In genomic region chr10:49000437-49001398, GRCh38 we compare ENCODE assay signal across 16 cellular contexts.
DNase-seq lines count a peak whose midpoint lies in the region; ATAC-seq, FAIRE-seq and TF ChIP-seq lines count a peak whose summit lies in the region.
"Had no signal": no experiment of that assay in that cellular context is flagged by ENCODE, and none has a peak within 500 bp of the region (broad histone marks: within the 10 kb centered on the region; RNA-seq: fewer than 3 reads in every experiment).

No MANE protein-coding gene starts in this region.

- no peak for TF ChIP-seq POLR2A in HCT116 (IDR thresholded peaks at IDR 0.05; ENCODE audit: borderline replicate concordance, extremely low read depth, insufficient read depth, insufficient read length)
- TF ChIP-seq POLR2A in esophagus muscularis mucosa (IDR thresholded peaks at IDR 0.05; ENCODE audit: low read depth): no peak

- H3K9me3 ChIP-seq in HCT116 (ENCODE audit: control insufficient read depth in 1 of 2, insufficient read depth in 1 of 2, low read depth in 1 of 2, low read length in 2 of 2): no peaks in the 10 kb centered on the region
- H3K9me3 ChIP-seq in endodermal cell (ENCODE audit: control insufficient read depth, low read length): no peaks in the 10 kb centered on the region
- no peaks in the 10 kb centered on the region for H3K9me3 ChIP-seq in thoracic aorta
- H3K9me3 ChIP-seq in esophagus muscularis mucosa: no peaks in the 10 kb centered on the region
- no peaks in the 10 kb centered on the region for H3K9me3 ChIP-seq in small intestine (ENCODE audit: control insufficient read depth, low read depth)

- H3K36me3 Mint-ChIP-seq in endodermal cell (ENCODE audit: low read depth) (no peaks in the 10 kb centered on the region), nephron (ENCODE audit: low read depth) (no peaks in the 10 kb centered on the region)

- H3K27ac ChIP-seq in HCT116 (ENCODE audit: low read depth, low read length) (no peak overlapping the region), endodermal cell (ENCODE audit: low read depth, low read length) (no peak overlapping the region), thoracic aorta (peak overlapping the region; percentile 1 to 10), esophagus muscularis mucosa (replicated peaks in 1 of 4) (no peak overlapping the region), small intestine (ENCODE audit: low read depth in 1 of 2, low read length in 1 of 2) (no peak overlapping the region)
- H3K27ac ChIP-seq: C4-2B had no signal

- no TSS peak for BruUV-seq in HCT116 (replicated peaks; lab: Mats Ljungman, UMichigan)

- no peaks in the 10 kb centered on the region for H3K79me2 ChIP-seq in HCT116 (ENCODE audit: insufficient read depth, low read length)

- H3K4me3 Mint-ChIP-seq in endodermal cell: no peak overlapping the region
- peak overlapping the region in 1 of 3 experiments; percentile 8 for H3K4me3 Mint-ChIP-seq in nephron

- ATAC-seq in HCT116: peak; percentile 27; the same call in 1 of the 2 replicates
- ATAC-seq in thoracic aorta (ENCODE audit: insufficient number of reproducible peaks, low FRiP score, low read depth): peak; percentile 20
- ATAC-seq in HG03469 (IDR thresholded peaks at IDR 0.05; ENCODE audit: unreplicated experiment): no peak

- H3K27me3 Mint-ChIP-seq in endodermal cell (ENCODE audit: insufficient read depth): no peaks in the 10 kb centered on the region
- H3K27me3 Mint-ChIP-seq in nephron (ENCODE audit: low read depth): peaks cover 7% of the 10 kb centered on the region

- POLR2A ChIA-PET in HCT116 (lab: Charles Lee): no interaction called here

- CTCF ChIA-PET in HCT116 (lab: Charles Lee): no interaction called here

- no peak overlapping the region for H3K4me2 ChIP-seq in HCT116 (ENCODE audit: low read length)

- peaks cover 2 to 9% of the 10 kb centered on the region in 2 experiments; a peak in 2 of 4 replicates for H3K4me1 ChIP-seq in HCT116 (ENCODE audit: control insufficient read depth in 1 of 2, insufficient read depth in 2 of 2, low read length in 2 of 2)
- H3K4me1 ChIP-seq in endodermal cell (ENCODE audit: control insufficient read depth, insufficient read depth, low read length): no peaks in the 10 kb centered on the region
- H3K4me1 ChIP-seq in thoracic aorta (ENCODE audit: control insufficient read depth in 1 of 2, low read depth in 2 of 2): peaks cover 0 to 35% of the 10 kb centered on the region in 2 donors
- H3K4me1 ChIP-seq in esophagus muscularis mucosa: peaks cover 0 to 8% (median 4%) of the 10 kb centered on the region in 4 donors
- peaks cover 3 to 5% of the 10 kb centered on the region in 2 donors for H3K4me1 ChIP-seq in small intestine (ENCODE audit: control insufficient read depth in 2 of 2, insufficient read depth in 1 of 2, low read depth in 1 of 2, low read length in 1 of 2)

- no peak for DNase-seq in HCT116 (ENCODE audit: low read depth, low spot score)
- peak; percentile 13 for DNase-seq in endodermal cell
- DNase-seq in thoracic aorta (ENCODE audit: low spot score): no peak
- no peak for DNase-seq in esophagus muscularis mucosa (ENCODE audit: extremely low spot score)
- DNase-seq in small intestine: no peak
- DNase-seq: Kasumi-1, MM.1S, NCI-H1105 treated with DMSO at 0.1 percent for 48 hours, NCI-H1694 treated with DMSO at 0.1 percent for 48 hours, NCI-H2107, NCI-H2227 treated with DMSO at 0.1 percent for 48 hours, NCI-H524 had no signal

- FAIRE-seq in small intestine (lab: Jason Lieb, UNC): no peak
- FAIRE-seq: GM12892 had no signal

- no peaks in the 10 kb centered on the region for H3K9me2 ChIP-seq in HCT116 (ENCODE audit: insufficient read depth)

- H3K9ac ChIP-seq in HCT116 (ENCODE audit: low read length): no peak overlapping the region
- H3K9ac ChIP-seq in endodermal cell (ENCODE audit: extremely low read depth, low read length, poor library complexity, severe bottlenecking): no peak overlapping the region

- no peak for TF ChIP-seq EP300 in esophagus muscularis mucosa (IDR thresholded peaks at IDR 0.05)

- TF ChIP-seq RAD21 in HCT116 (IDR thresholded peaks at IDR 0.05; ENCODE audit: low read depth): no peak

- TF ChIP-seq CTCF in HCT116 (IDR thresholded peaks at IDR 0.05 in 2 of 3, conservative IDR thresholded peaks at IDR 0.05 in 1 of 3; ENCODE audit: borderline replicate concordance in 1 of 3, insufficient read depth in 1 of 3, low read depth in 2 of 3, low read length in 2 of 3): no peak
- no peak for TF ChIP-seq CTCF in endodermal cell (conservative IDR thresholded peaks at IDR 0.05)
- no peak for TF ChIP-seq CTCF in nephron (IDR thresholded peaks at IDR 0.05; ENCODE audit: unreplicated experiment in 3 of 3)
- no peak for TF ChIP-seq CTCF in thoracic aorta (IDR thresholded peaks at IDR 0.05)
- no peak for TF ChIP-seq CTCF in esophagus muscularis mucosa (IDR thresholded peaks at IDR 0.05)

- H3K9me3 Mint-ChIP-seq in endodermal cell (no peaks in the 10 kb centered on the region), nephron (no peaks in the 10 kb centered on the region)

- H3K4me1 Mint-ChIP-seq in endodermal cell: peaks cover 6% of the 10 kb centered on the region
- H3K4me1 Mint-ChIP-seq in nephron: peaks cover 10% of the 10 kb centered on the region

- intact Hi-C loops in HCT116 (cut with micrococcal nuclease): no loop called here
- intact Hi-C loops in esophagus muscularis mucosa (cut with DNase I): no loop called here

- 90 to 94% methylated on average over 8 to 13 of the region's 13 CpGs for WGBS in endodermal cell (ENCODE audit: insufficient coverage in 1 of 2, insufficient read length in 1 of 2), 2 experiments
- 88% methylated on average over 13 of the region's 13 CpGs for WGBS in esophagus muscularis mucosa
- WGBS in small intestine, 3 donors: 73 to 83% (median 78%) methylated on average over 13 of the region's 13 CpGs

- H3K4me3 ChIP-seq in HCT116 (replicated peaks in 1 of 2; ENCODE audit: low read depth in 1 of 2, low read length in 2 of 2) (no peak overlapping the region), endodermal cell (ENCODE audit: low read length) (no peak overlapping the region), thoracic aorta (no peak overlapping the region), esophagus muscularis mucosa (no peak overlapping the region), small intestine (ENCODE audit: low read depth in 1 of 2, low read length in 2 of 2) (no peak overlapping the region)

- no peaks in the 10 kb centered on the region for H4K20me1 ChIP-seq in HCT116 (ENCODE audit: insufficient read depth)

- H3K36me3 ChIP-seq in HCT116 (ENCODE audit: control insufficient read depth in 1 of 2, insufficient read depth in 2 of 2, low read length in 2 of 2) (no peaks in the 10 kb centered on the region), endodermal cell (ENCODE audit: control insufficient read depth, insufficient read depth, low read length) (no peaks in the 10 kb centered on the region), thoracic aorta (no peaks in the 10 kb centered on the region), esophagus muscularis mucosa (no peaks in the 10 kb centered on the region), small intestine (ENCODE audit: control insufficient read depth in 2 of 2, insufficient read depth in 2 of 2, low read length in 2 of 2) (no peaks in the 10 kb centered on the region)

- H3K27me3 ChIP-seq in HCT116 (ENCODE audit: insufficient read depth, low read length): peaks cover 10% of the 10 kb centered on the region; the same call in 1 of the 2 replicates
- no peaks in the 10 kb centered on the region for H3K27me3 ChIP-seq in endodermal cell (ENCODE audit: control insufficient read depth, insufficient read depth, low read length, poor library complexity, severe bottlenecking)
- no peaks in the 10 kb centered on the region for H3K27me3 ChIP-seq in thoracic aorta (replicated peaks; ENCODE audit: insufficient read depth)
- H3K27me3 ChIP-seq in esophagus muscularis mucosa: no peaks in the 10 kb centered on the region
- H3K27me3 ChIP-seq in small intestine (ENCODE audit: control insufficient read depth in 2 of 2, insufficient read depth in 2 of 2, low read length in 2 of 2): no peaks in the 10 kb centered on the region

- RAD21 ChIA-PET in HCT116 (lab: Charles Lee; ENCODE audit: low non-redundant PET in 1 of 2, low total read pairs in 2 of 2, uncharacterized antibody in 2 of 2, unreplicated experiment in 2 of 2): no interaction called here

- H2AFZ ChIP-seq in HCT116 (ENCODE audit: low read depth, low read length, poor library complexity, severe bottlenecking): no peak overlapping the region

- no peak overlapping the region for H3K27ac Mint-ChIP-seq in endodermal cell
- peak overlapping the region; percentile 2 to 33 (median 31) for H3K27ac Mint-ChIP-seq in nephron

TF ChIP-seq in HCT116, 20 proteins besides CTCF, POLR2A, EP300 and RAD21:
- no peak for TF ChIP-seq CBX3 (IDR thresholded peaks at IDR 0.05; ENCODE audit: low read depth)
- TF ChIP-seq EZH2phosphoT487 (IDR thresholded peaks at IDR 0.05; ENCODE audit: borderline replicate concordance): no peak
- no peak for TF ChIP-seq ZNF274 (IDR thresholded peaks at IDR 0.05; ENCODE audit: low read depth, low read length)
- no peak for TF ChIP-seq MAX (IDR thresholded peaks at IDR 0.05)
- no peak for TF ChIP-seq JUND (IDR thresholded peaks at IDR 0.05)
- no peak for TF ChIP-seq ZBTB33 (IDR thresholded peaks at IDR 0.05; ENCODE audit: extremely low read depth, insufficient replicate concordance, low read length)
- no peak for TF ChIP-seq POLR2AphosphoS5 (IDR thresholded peaks at IDR 0.05; ENCODE audit: low read depth, low read length)
- TF ChIP-seq EGR1 (IDR thresholded peaks at IDR 0.05; ENCODE audit: low read depth): no peak

Comparison
In these comparisons a context has a peak if more than half of its experiments do, and no peak if none do; other contexts are left out.
1. H3K27ac ChIP-seq: peak in thoracic aorta (2 of 2); none in HCT116 (single experiment), endodermal cell (single experiment), esophagus muscularis mucosa (0 of 4) and small intestine (0 of 2).